In genomic region chr10:23065549-23065948, GRCh38 we compare ENCODE assay signal across 9 cellular contexts. TPM values are rescaled to one million over a fixed set of nuclear protein-coding genes. Genes with fewer than 3 reads are reported as not detected.
DNase-seq lines count a peak whose midpoint lies in the region; ATAC-seq and TF ChIP-seq lines count a peak whose summit lies in the region.
"Had no signal": no experiment of that assay in that cellular context is flagged by ENCODE, and none has a peak within 500 bp of the region (broad histone marks: within the 10 kb centered on the region; RNA-seq: fewer than 3 reads in every experiment).

No MANE protein-coding gene starts in this region.

- WGBS in heart left ventricle, 4 donors, result 10 to 24% (median 18%) methylated on average over 4 to 5 of the region's 5 CpGs
- WGBS in prostate gland, result 7% methylated on average over 4 of the region's 5 CpGs

- TF ChIP-seq POLR2A in heart left ventricle (IDR thresholded peaks at IDR 0.05), result no peak
- TF ChIP-seq POLR2A in prostate gland (IDR thresholded peaks at IDR 0.05), result no peak

- H3K27ac ChIP-seq in heart left ventricle (peak overlapping the region in 8 of 12 donors; percentile 27 to 81 (median 42)), prostate gland (no peak overlapping the region)
- H3K27ac ChIP-seq: KMS-11 had no signal

- ATAC-seq in heart left ventricle (peak; percentile 94 to 98 (median 96)), GM21423 (IDR thresholded peaks at IDR 0.05; ENCODE audit: unreplicated experiment) (no peak)

- intact Hi-C loops in heart left ventricle (cut with DNase I), result loop anchor here in 6 of 10 donors (2.0 to 10.0 kb wide), 10 partner anchors 73 to 1071 kb away; partner anchors contain the start of genes BMI1 (in 1 of the 6) and DNAJC1 (in 1 of the 6)
- intact Hi-C loops in prostate gland (cut with DNase I), result loop anchor here (5.0 to 10.0 kb wide), 3 partner anchors 73 to 1061 kb away; partner anchors contain the start of genes COMMD3 and DNAJC1

- H3K9me3 ChIP-seq in heart left ventricle (no peaks in the 10 kb centered on the region), prostate gland (no peaks in the 10 kb centered on the region)

- H3K27me3 ChIP-seq in heart left ventricle (no peaks in the 10 kb centered on the region), prostate gland (replicated peaks; ENCODE audit: insufficient read depth) (no peaks in the 10 kb centered on the region)

- H3K4me3 ChIP-seq in heart left ventricle, result no peak overlapping the region
- H3K4me3 ChIP-seq in prostate gland, result no peak overlapping the region

- TF ChIP-seq CTCF in heart left ventricle (IDR thresholded peaks at IDR 0.05), result no peak
- peak in 1 of 4 experiments; percentile 20 for TF ChIP-seq CTCF in prostate gland (IDR thresholded peaks at IDR 0.05)

- H3K36me3 ChIP-seq in heart left ventricle, result no peaks in the 10 kb centered on the region
- H3K36me3 ChIP-seq in prostate gland, result no peaks in the 10 kb centered on the region

- H3K4me1 ChIP-seq in heart left ventricle (peaks cover 0 to 20% (median 10%) of the 10 kb centered on the region in 12 donors), prostate gland (replicated peaks) (no peaks in the 10 kb centered on the region)

- DNase-seq in EL (peak; percentile 73), amygdala (lab: John Stamatoyannopoulos, UW) (peak in 55 of 56 donors; percentile 14 to 92 (median 75)), heart left ventricle (peak; percentile 71 to 87 (median 79)), prostate gland (ENCODE audit: low spot score) (peak; percentile 91), NCI-H510A (lab: John Stamatoyannopoulos, UW) (no peak)
- no peak for DNase-seq in activated CD4-positive, alpha-beta T cell treated with anti-CD3 and anti-CD28 coated beads, Interleukin-2, amount 50 U/mL, for 4 hours
- DNase-seq in activated naive CD4-positive, alpha-beta T cell (lab: John Stamatoyannopoulos, UW), result no peak

RNA-seq across cellular contexts. Expression of gene MSRB2, which starts 29.8 kb away (rescaled TPM):
- 100 to 1,000 TPM in 8 of 9 donors, 10 to 100 TPM in 1; 75.0 to 200 (median 139) TPM for total RNA-seq in heart left ventricle
- polyA plus RNA-seq in heart left ventricle, result 100 to 1,000 TPM in 1 of 2 donors, 10 to 100 TPM in 1; 35.1 to 176 TPM
- total RNA-seq in prostate gland, result 10 to 100 TPM; 21.2 to 24.5 TPM

Comparison
In these comparisons a context has a peak if more than half of its experiments do, and no peak if none do; other contexts are left out.
1. DNase-seq: peak in EL (single experiment), amygdala (55 of 56), heart left ventricle (5 of 5) and prostate gland (single experiment); none in activated CD4-positive, alpha-beta T cell treated with anti-CD3 and anti-CD28 coated beads, Interleukin-2, amount 50 U/mL, for 4 hours (0 of 2), activated naive CD4-positive, alpha-beta T cell (0 of 4) and NCI-H510A (single experiment).
2. H3K27ac ChIP-seq: peak in heart left ventricle (8 of 12); none in prostate gland (0 of 2).